Comparison of ENCODE assay signal across 19 cellular contexts in genomic region chr14:104023325-104024055, GRCh38.
"Had no signal": no experiment of that assay in that cellular context is flagged by ENCODE, and none has a peak within 500 bp of the region (broad histone marks: within the 10 kb centered on the region; RNA-seq: fewer than 3 reads in every experiment).

No MANE protein-coding gene starts in this region.

- H3K4me1 Mint-ChIP-seq: activated CD8-positive, alpha-beta memory T cell treated with anti-CD3 and anti-CD28 coated beads, Interleukin-2, amount 10 ng/mL, durations not matched to agents 7 days and 5 days; activated naive CD8-positive, alpha-beta T cell treated with anti-CD3 and anti-CD28 coated beads, Interleukin-2, amount 50 U/mL, for 24 hours; stimulated activated naive CD8-positive, alpha-beta T cell treated with anti-CD3 and anti-CD28 coated beads, Interleukin-15, amount 100 ng/mL, for 72 hours had no signal

- H3K4me3 Mint-ChIP-seq: activated CD8-positive, alpha-beta memory T cell treated with anti-CD3 and anti-CD28 coated beads, Interleukin-2, amount 10 ng/mL, durations not matched to agents 7 days and 5 days; activated naive CD4-positive, alpha-beta T cell treated with anti-CD3 and anti-CD28 coated beads for 36 hours; activated naive CD8-positive, alpha-beta T cell treated with anti-CD3 and anti-CD28 coated beads, Interleukin-2, amount 50 U/mL, for 24 hours; memory B cell; nephron progenitor cell; stimulated activated naive CD8-positive, alpha-beta T cell treated with anti-CD3 and anti-CD28 coated beads, Interleukin-15, amount 100 ng/mL, for 72 hours had no signal

- H3K36me3 Mint-ChIP-seq: activated CD8-positive, alpha-beta memory T cell treated with anti-CD3 and anti-CD28 coated beads, Interleukin-2, amount 10 ng/mL, durations not matched to agents 7 days and 5 days; memory B cell had no signal

- H3K4me1 ChIP-seq: prostate gland, spleen, testis had no signal

- H3K27ac ChIP-seq: cardiac muscle cell, epithelial cell of prostate, prostate gland, spleen, testis, VCaP had no signal

- H3K27me3 ChIP-seq: cardiac muscle cell, testis had no signal

- H3K36me3 ChIP-seq: cardiac muscle cell, prostate gland had no signal

- H3K9me3 ChIP-seq: prostate gland, spleen, testis had no signal

- H3K27ac Mint-ChIP-seq: activated CD8-positive, alpha-beta memory T cell treated with anti-CD3 and anti-CD28 coated beads, Interleukin-2, amount 10 ng/mL, durations not matched to agents 7 days and 5 days; activated naive CD4-positive, alpha-beta T cell treated with anti-CD3 and anti-CD28 coated beads for 36 hours; activated naive CD8-positive, alpha-beta T cell treated with anti-CD3 and anti-CD28 coated beads, Interleukin-2, amount 50 U/mL, for 24 hours; activated T-helper 2 cell treated with anti-CD3 and anti-CD28 coated beads, Interferon-gamma antibody, Interleukin-2, Interleukin-4, amounts not matched to agents 10 μg/mL and 5 μg/mL and 100 μg/mL, durations not matched to agents 14 hours and 24 hours and 36 hours; memory B cell; nephron progenitor cell had no signal

- H3K9me3 Mint-ChIP-seq: activated naive CD4-positive, alpha-beta T cell treated with anti-CD3 and anti-CD28 coated beads for 36 hours; activated naive CD8-positive, alpha-beta T cell treated with anti-CD3 and anti-CD28 coated beads, Interleukin-2, amount 50 U/mL, for 24 hours; activated T-helper 2 cell treated with anti-CD3 and anti-CD28 coated beads, Interferon-gamma antibody, Interleukin-2, Interleukin-4, amounts not matched to agents 10 μg/mL and 5 μg/mL and 100 μg/mL, durations not matched to agents 14 hours and 24 hours and 36 hours; memory B cell; stimulated activated naive CD8-positive, alpha-beta T cell treated with anti-CD3 and anti-CD28 coated beads, Interleukin-15, amount 100 ng/mL, for 72 hours had no signal

- H3K4me3 ChIP-seq: cardiac muscle cell, prostate gland, spleen, testis had no signal

- DNase-seq: activated CD4-positive, alpha-beta T cell treated with anti-CD3 and anti-CD28 coated beads for 1 hour; activated CD4-positive, alpha-beta T cell treated with anti-CD3 and anti-CD28 coated beads, Interleukin-2, amount 50 U/mL, for 4 hours; activated CD8-positive, alpha-beta memory T cell treated with anti-CD3 and anti-CD28 coated beads, Interleukin-2, amount 10 ng/mL, durations not matched to agents 7 days and 5 days; activated naive CD4-positive, alpha-beta T cell treated with anti-CD3 and anti-CD28 coated beads for 36 hours; activated naive CD8-positive, alpha-beta T cell treated with anti-CD3 and anti-CD28 coated beads, Interleukin-2, amount 50 U/mL, for 24 hours; activated T-cell treated with anti-CD3 and anti-CD28 coated beads, Interleukin-2, amount 50 U/mL, for 1 hour; effector CD8-positive, alpha-beta T cell; hippocampal formation; nephron progenitor cell; spleen; stimulated activated CD4-positive, alpha-beta T cell treated with anti-CD3 and anti-CD28 coated beads, Interleukin-1b, Interleukin-23, amount 100 ng/mL, for 48 hours; stimulated activated naive CD8-positive, alpha-beta T cell treated with anti-CD3 and anti-CD28 coated beads, Interleukin-15, amount 100 ng/mL, for 72 hours; testis had no signal
